In the genomic region with DNA sequence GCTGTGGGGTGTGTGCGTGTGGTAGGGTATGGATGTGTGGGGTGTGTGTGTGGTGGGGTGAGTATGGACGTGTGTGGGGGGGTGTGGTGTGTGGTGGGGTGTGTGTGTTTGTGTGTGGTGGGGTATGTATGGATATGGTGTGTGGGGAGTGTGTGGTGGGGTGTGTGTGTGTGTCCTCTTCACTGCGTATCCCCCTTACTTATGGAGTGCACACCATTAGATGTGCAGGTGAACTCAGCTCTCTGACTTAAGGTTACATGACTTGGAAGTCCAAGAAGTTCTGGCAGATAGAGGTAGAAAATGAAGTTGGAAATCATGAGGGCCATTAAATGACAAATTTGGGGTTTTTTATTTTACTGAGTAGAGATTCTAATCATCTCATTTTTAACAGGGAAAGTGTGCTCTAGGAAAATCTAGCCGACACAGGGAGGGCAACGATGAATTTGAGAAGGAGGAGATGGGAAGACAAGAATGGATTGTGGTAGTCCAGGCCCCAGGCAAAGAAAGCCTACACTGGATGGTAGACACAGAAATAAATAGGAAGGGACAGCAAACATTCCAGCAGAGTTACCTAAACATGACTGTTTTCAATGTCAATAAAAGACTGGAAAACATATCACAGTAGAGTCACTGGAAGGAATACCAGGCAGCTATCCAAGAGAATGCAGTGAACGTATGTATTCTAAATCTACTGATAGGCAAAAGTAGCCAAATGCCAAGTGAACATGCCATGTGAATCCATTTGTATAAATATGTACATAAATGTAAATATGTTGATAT, we compare ENCODE assay signal across 2 cellular contexts.
A peak's percentile ranks its signal among the peaks of the same experiment; 100 is the strongest.
TF ChIP-seq lines count a peak whose summit lies in the region.

No MANE protein-coding gene starts in this region.

TF ChIP-seq in A549, 52 proteins besides CTCF, POLR2A, EP300 and RAD21 (continued from another document):
- TF ChIP-seq, protein P1, sequence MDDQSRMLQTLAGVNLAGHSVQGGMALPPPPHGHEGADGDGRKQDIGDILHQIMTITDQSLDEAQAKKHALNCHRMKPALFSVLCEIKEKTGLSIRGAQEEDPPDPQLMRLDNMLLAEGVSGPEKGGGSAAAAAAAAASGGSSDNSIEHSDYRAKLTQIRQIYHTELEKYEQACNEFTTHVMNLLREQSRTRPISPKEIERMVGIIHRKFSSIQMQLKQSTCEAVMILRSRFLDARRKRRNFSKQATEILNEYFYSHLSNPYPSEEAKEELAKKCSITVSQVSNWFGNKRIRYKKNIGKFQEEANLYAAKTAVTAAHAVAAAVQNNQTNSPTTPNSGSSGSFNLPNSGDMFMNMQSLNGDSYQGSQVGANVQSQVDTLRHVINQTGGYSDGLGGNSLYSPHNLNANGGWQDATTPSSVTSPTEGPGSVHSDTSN (IDR thresholded peaks at IDR 0.05), result no peak
- TF ChIP-seq JUN (IDR thresholded peaks at IDR 0.05), result no peak
- no peak for TF ChIP-seq TP53 (CRISPR knock-in tag; IDR thresholded peaks at IDR 0.05)
- peak; percentile 47; the same call in 1 of the 2 replicates for TF ChIP-seq JUNB (IDR thresholded peaks at IDR 0.05)
- TF ChIP-seq FOSL2 (IDR thresholded peaks at IDR 0.05), result no peak
- TF ChIP-seq FOSL2 (CRISPR knock-in tag; IDR thresholded peaks at IDR 0.05), result peak; percentile 80
- TF ChIP-seq, protein P2, sequence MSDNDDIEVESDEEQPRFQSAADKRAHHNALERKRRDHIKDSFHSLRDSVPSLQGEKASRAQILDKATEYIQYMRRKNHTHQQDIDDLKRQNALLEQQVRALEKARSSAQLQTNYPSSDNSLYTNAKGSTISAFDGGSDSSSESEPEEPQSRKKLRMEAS (IDR thresholded peaks at IDR 0.05), result peak; percentile 49
- TF ChIP-seq SMC3 (IDR thresholded peaks at IDR 0.05), result peak; percentile 26; the same call in 1 of the 3 replicates

TF ChIP-seq in HEK293, 187 proteins besides CTCF, POLR2A, EP300 and RAD21 (continued from another document):
- TF ChIP-seq, protein P3, sequence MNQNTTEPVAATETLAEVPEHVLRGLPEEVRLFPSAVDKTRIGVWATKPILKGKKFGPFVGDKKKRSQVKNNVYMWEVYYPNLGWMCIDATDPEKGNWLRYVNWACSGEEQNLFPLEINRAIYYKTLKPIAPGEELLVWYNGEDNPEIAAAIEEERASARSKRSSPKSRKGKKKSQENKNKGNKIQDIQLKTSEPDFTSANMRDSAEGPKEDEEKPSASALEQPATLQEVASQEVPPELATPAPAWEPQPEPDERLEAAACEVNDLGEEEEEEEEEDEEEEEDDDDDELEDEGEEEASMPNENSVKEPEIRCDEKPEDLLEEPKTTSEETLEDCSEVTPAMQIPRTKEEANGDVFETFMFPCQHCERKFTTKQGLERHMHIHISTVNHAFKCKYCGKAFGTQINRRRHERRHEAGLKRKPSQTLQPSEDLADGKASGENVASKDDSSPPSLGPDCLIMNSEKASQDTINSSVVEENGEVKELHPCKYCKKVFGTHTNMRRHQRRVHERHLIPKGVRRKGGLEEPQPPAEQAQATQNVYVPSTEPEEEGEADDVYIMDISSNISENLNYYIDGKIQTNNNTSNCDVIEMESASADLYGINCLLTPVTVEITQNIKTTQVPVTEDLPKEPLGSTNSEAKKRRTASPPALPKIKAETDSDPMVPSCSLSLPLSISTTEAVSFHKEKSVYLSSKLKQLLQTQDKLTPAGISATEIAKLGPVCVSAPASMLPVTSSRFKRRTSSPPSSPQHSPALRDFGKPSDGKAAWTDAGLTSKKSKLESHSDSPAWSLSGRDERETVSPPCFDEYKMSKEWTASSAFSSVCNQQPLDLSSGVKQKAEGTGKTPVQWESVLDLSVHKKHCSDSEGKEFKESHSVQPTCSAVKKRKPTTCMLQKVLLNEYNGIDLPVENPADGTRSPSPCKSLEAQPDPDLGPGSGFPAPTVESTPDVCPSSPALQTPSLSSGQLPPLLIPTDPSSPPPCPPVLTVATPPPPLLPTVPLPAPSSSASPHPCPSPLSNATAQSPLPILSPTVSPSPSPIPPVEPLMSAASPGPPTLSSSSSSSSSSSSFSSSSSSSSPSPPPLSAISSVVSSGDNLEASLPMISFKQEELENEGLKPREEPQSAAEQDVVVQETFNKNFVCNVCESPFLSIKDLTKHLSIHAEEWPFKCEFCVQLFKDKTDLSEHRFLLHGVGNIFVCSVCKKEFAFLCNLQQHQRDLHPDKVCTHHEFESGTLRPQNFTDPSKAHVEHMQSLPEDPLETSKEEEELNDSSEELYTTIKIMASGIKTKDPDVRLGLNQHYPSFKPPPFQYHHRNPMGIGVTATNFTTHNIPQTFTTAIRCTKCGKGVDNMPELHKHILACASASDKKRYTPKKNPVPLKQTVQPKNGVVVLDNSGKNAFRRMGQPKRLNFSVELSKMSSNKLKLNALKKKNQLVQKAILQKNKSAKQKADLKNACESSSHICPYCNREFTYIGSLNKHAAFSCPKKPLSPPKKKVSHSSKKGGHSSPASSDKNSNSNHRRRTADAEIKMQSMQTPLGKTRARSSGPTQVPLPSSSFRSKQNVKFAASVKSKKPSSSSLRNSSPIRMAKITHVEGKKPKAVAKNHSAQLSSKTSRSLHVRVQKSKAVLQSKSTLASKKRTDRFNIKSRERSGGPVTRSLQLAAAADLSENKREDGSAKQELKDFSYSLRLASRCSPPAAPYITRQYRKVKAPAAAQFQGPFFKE (tag by site-specific recombination; IDR thresholded peaks at IDR 0.05; ENCODE audit: borderline replicate concordance), result no peak
- TF ChIP-seq ZBTB17 (tag by site-specific recombination; IDR thresholded peaks at IDR 0.05) (peak; percentile 37; the same call in 1 of the 2 replicates), ZNF677 (tag by site-specific recombination; IDR thresholded peaks at IDR 0.05) (no peak), ZNF335 (tag by site-specific recombination; conservative IDR thresholded peaks at IDR 0.05) (no peak)
- TF ChIP-seq, protein P4, sequence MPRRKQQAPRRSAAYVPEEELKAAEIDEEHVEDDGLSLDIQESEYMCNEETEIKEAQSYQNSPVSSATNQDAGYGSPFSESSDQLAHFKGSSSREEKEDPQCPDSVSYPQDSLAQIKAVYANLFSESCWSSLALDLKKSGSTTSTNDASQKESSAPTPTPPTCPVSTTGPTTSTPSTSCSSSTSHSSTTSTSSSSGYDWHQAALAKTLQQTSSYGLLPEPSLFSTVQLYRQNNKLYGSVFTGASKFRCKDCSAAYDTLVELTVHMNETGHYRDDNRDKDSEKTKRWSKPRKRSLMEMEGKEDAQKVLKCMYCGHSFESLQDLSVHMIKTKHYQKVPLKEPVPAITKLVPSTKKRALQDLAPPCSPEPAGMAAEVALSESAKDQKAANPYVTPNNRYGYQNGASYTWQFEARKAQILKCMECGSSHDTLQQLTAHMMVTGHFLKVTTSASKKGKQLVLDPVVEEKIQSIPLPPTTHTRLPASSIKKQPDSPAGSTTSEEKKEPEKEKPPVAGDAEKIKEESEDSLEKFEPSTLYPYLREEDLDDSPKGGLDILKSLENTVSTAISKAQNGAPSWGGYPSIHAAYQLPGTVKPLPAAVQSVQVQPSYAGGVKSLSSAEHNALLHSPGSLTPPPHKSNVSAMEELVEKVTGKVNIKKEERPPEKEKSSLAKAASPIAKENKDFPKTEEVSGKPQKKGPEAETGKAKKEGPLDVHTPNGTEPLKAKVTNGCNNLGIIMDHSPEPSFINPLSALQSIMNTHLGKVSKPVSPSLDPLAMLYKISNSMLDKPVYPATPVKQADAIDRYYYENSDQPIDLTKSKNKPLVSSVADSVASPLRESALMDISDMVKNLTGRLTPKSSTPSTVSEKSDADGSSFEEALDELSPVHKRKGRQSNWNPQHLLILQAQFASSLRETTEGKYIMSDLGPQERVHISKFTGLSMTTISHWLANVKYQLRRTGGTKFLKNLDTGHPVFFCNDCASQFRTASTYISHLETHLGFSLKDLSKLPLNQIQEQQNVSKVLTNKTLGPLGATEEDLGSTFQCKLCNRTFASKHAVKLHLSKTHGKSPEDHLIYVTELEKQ (tag by site-specific recombination; IDR thresholded peaks at IDR 0.05; ENCODE audit: borderline replicate concordance), result no peak
